ENCODE assay signal across 14 cellular contexts in genomic region chr7:120395526-120396019, GRCh38.
DNase-seq lines count a peak whose midpoint lies in the region; ATAC-seq and TF ChIP-seq lines count a peak whose summit lies in the region.
"Had no signal": no experiment of that assay in that cellular context is flagged by ENCODE, and none has a peak within 500 bp of the region (broad histone marks: within the 10 kb centered on the region; RNA-seq: fewer than 3 reads in every experiment).

No MANE protein-coding gene starts in this region.

- H3K9me3 Mint-ChIP-seq in activated T-cell treated with anti-CD3 and anti-CD28 coated beads, Interleukin-2, amount 50 U/mL, for 24 hours, result no peaks in the 10 kb centered on the region

- H3K27ac ChIP-seq in adrenal gland, result no peak overlapping the region
- no peak overlapping the region for H3K27ac ChIP-seq in left ventricle myocardium inferior (replicated peaks)
- H3K27ac ChIP-seq in ascending aorta, result no peak overlapping the region
- H3K27ac ChIP-seq: testis had no signal

- H3K4me1 ChIP-seq in adrenal gland (replicated peaks in 1 of 2) (no peaks in the 10 kb centered on the region), left ventricle myocardium inferior (no peaks in the 10 kb centered on the region), ascending aorta (no peaks in the 10 kb centered on the region)
- H3K4me1 ChIP-seq: testis had no signal

- no peaks in the 10 kb centered on the region for H3K27me3 Mint-ChIP-seq in activated T-cell treated with anti-CD3 and anti-CD28 coated beads, Interleukin-2, amount 50 U/mL, for 24 hours

- no peak overlapping the region for H3K4me3 ChIP-seq in epithelial cell of esophagus (ENCODE audit: low read length)
- H3K4me3 ChIP-seq in adrenal gland, result no peak overlapping the region
- no peak overlapping the region for H3K4me3 ChIP-seq in left ventricle myocardium inferior
- no peak overlapping the region for H3K4me3 ChIP-seq in ascending aorta
- H3K4me3 ChIP-seq: testis had no signal

- no peaks in the 10 kb centered on the region for H3K27me3 ChIP-seq in adrenal gland
- no peaks in the 10 kb centered on the region for H3K27me3 ChIP-seq in left ventricle myocardium inferior (ENCODE audit: low read depth)
- no peaks in the 10 kb centered on the region for H3K27me3 ChIP-seq in ascending aorta
- H3K27me3 ChIP-seq: testis had no signal

- H3K4me1 Mint-ChIP-seq in activated T-cell treated with anti-CD3 and anti-CD28 coated beads, Interleukin-2, amount 50 U/mL, for 24 hours (ENCODE audit: low read depth), result no peaks in the 10 kb centered on the region

- peak; percentile 93 for ATAC-seq in GM18868 (IDR thresholded peaks at IDR 0.05; ENCODE audit: unreplicated experiment)
- ATAC-seq in GM21515 (IDR thresholded peaks at IDR 0.05; ENCODE audit: unreplicated experiment), result peak; percentile 77
- ATAC-seq in HG03066 (IDR thresholded peaks at IDR 0.05; ENCODE audit: low read depth, unreplicated experiment), result peak; percentile 80
- ATAC-seq: activated T-cell treated with anti-CD3 and anti-CD28 coated beads, Interleukin-2, amount 50 U/mL, for 4 hours; left colon had no signal

- intact Hi-C loops in adrenal gland (cut with DNase I) (no loop called here), left ventricle myocardium inferior (cut with micrococcal nuclease) (no loop called here), ascending aorta (cut with DNase I) (no loop called here)

- H3K4me3 Mint-ChIP-seq in activated T-cell treated with anti-CD3 and anti-CD28 coated beads, Interleukin-2, amount 50 U/mL, for 24 hours, result no peak overlapping the region
- H3K4me3 Mint-ChIP-seq: activated T-cell treated with anti-CD3 and anti-CD28 coated beads, Interleukin-2, amount 50 U/mL, for 4 hours had no signal

- H3K36me3 Mint-ChIP-seq in activated T-cell treated with anti-CD3 and anti-CD28 coated beads, Interleukin-2, amount 50 U/mL, for 24 hours (ENCODE audit: low read depth), result no peaks in the 10 kb centered on the region

- 72 to 82% (median 78%) methylated on average over 3 of the region's 3 CpGs for WGBS in adrenal gland, 4 donors

- no peak for TF ChIP-seq POLR2A in adrenal gland (IDR thresholded peaks at IDR 0.05)

- TF ChIP-seq CTCF in epithelial cell of esophagus (IDR thresholded peaks at IDR 0.05; ENCODE audit: insufficient read depth, low read depth, low read length, missing control alignments), result no peak
- TF ChIP-seq CTCF in adrenal gland (IDR thresholded peaks at IDR 0.05), result no peak
- no peak for TF ChIP-seq CTCF in left ventricle myocardium inferior (IDR thresholded peaks at IDR 0.05; ENCODE audit: borderline replicate concordance)
- TF ChIP-seq CTCF in ascending aorta (IDR thresholded peaks at IDR 0.05), result no peak

- H3K27ac Mint-ChIP-seq in activated T-cell treated with anti-CD3 and anti-CD28 coated beads, Interleukin-2, amount 50 U/mL, for 24 hours, result no peak overlapping the region

- DNase-seq in epithelial cell of esophagus (ENCODE audit: low read depth) (peak; percentile 10), adrenal gland (no peak), left ventricle myocardium inferior (no peak), ascending aorta (ENCODE audit: low spot score in 2 of 2) (no peak)
- no peak for DNase-seq in activated T-cell treated with anti-CD3 and anti-CD28 coated beads, Interleukin-2, amount 50 U/mL, for 24 hours
- DNase-seq: activated T-cell treated with anti-CD3 and anti-CD28 coated beads, Interleukin-2, amount 50 U/mL, for 4 hours; HCEC 1CT; left colon; occipital lobe; stimulated activated CD4-positive, alpha-beta T cell treated with anti-CD3 and anti-CD28 coated beads, Interleukin-4, amount 100 ng/mL, for 24 hours; testis had no signal

- no peaks in the 10 kb centered on the region for H3K9me3 ChIP-seq in adrenal gland (replicated peaks in 1 of 3)
- no peaks in the 10 kb centered on the region for H3K9me3 ChIP-seq in left ventricle myocardium inferior (replicated peaks)
- H3K9me3 ChIP-seq in ascending aorta, result no peaks in the 10 kb centered on the region
- H3K9me3 ChIP-seq: testis had no signal

- H3K36me3 ChIP-seq in adrenal gland (replicated peaks in 1 of 2), result no peaks in the 10 kb centered on the region
- H3K36me3 ChIP-seq in left ventricle myocardium inferior, result no peaks in the 10 kb centered on the region
- H3K36me3 ChIP-seq in ascending aorta, result no peaks in the 10 kb centered on the region
